In genomic region chr9:124217839-124218437, GRCh38 we compare ENCODE assay signal across 12 cellular contexts. TPM values are rescaled to one million over a fixed set of nuclear protein-coding genes. Genes with fewer than 3 reads are reported as not detected.
DNase-seq lines count a peak whose midpoint lies in the region; ATAC-seq, FAIRE-seq and TF ChIP-seq lines count a peak whose summit lies in the region.
"Had no signal": no experiment of that assay in that cellular context is flagged by ENCODE, and none has a peak within 500 bp of the region (broad histone marks: within the 10 kb centered on the region; RNA-seq: fewer than 3 reads in every experiment).

No MANE protein-coding gene starts in this region.

- no peak overlapping the region for H2AFZ ChIP-seq in PC-9
- H2AFZ ChIP-seq: parathyroid adenoma had no signal

- H3K36me3 ChIP-seq in PC-9 (ENCODE audit: low read depth) = no peaks in the 10 kb centered on the region
- H3K36me3 ChIP-seq in kidney (ENCODE audit: control insufficient read depth in 1 of 2, insufficient read depth in 2 of 2, low read length in 2 of 2) = no peaks in the 10 kb centered on the region
- no peaks in the 10 kb centered on the region for H3K36me3 ChIP-seq in A673 (ENCODE audit: insufficient read depth, low read length, poor library complexity, severe bottlenecking)

- peaks cover 4% of the 10 kb centered on the region; the same call in 1 of the 2 replicates for H3F3A ChIP-seq in PC-9 (ENCODE audit: insufficient read depth, low read depth)

- H3K4me3 ChIP-seq in PC-9 = no peak overlapping the region
- H3K4me3 ChIP-seq in kidney (ENCODE audit: low read length in 2 of 2) = no peak overlapping the region
- no peak overlapping the region for H3K4me3 ChIP-seq in A673 (ENCODE audit: low read depth, low read length, poor library complexity, severe bottlenecking)

- H3K4me1 ChIP-seq in PC-9 (replicated peaks; ENCODE audit: insufficient read depth) (peaks cover 38% of the 10 kb centered on the region), kidney (ENCODE audit: control insufficient read depth in 1 of 2, insufficient read depth in 1 of 2, low read depth in 1 of 2, low read length in 2 of 2) (peaks cover 3 to 34% of the 10 kb centered on the region in 2 donors), A673 (ENCODE audit: insufficient read depth, low read length, poor library complexity, severe bottlenecking) (no peaks in the 10 kb centered on the region)
- H3K4me1 ChIP-seq: parathyroid adenoma had no signal

- H3K9me2 ChIP-seq in PC-9 (ENCODE audit: insufficient read depth) = no peaks in the 10 kb centered on the region

- H3K27ac ChIP-seq in PC-9 (peak overlapping the region; percentile 28; the same call in 1 of the 2 replicates), kidney (ENCODE audit: low read depth in 2 of 2, low read length in 2 of 2) (no peak overlapping the region), A673 (ENCODE audit: low read depth, low read length, poor library complexity, severe bottlenecking) (no peak overlapping the region)
- H3K27ac ChIP-seq: C4-2B, parathyroid adenoma had no signal

- H3K4me2 ChIP-seq in PC-9 = no peak overlapping the region

- no peak overlapping the region for H3K9ac ChIP-seq in kidney (ENCODE audit: low read length in 2 of 2)
- H3K9ac ChIP-seq: parathyroid adenoma had no signal

- H3K79me2 ChIP-seq in PC-9 (ENCODE audit: low read depth) = no peaks in the 10 kb centered on the region
- H3K79me2 ChIP-seq: parathyroid adenoma had no signal

- no peak for TF ChIP-seq CTCF in PC-9 (conservative IDR thresholded peaks at IDR 0.05)
- TF ChIP-seq CTCF in kidney (IDR thresholded peaks at IDR 0.05; ENCODE audit: borderline replicate concordance, extremely low read depth, insufficient read depth) = no peak
- TF ChIP-seq CTCF in A673 (conservative IDR thresholded peaks at IDR 0.05; ENCODE audit: low read depth, low read length) = no peak

- peak; percentile 80 for FAIRE-seq in GM19239 (lab: Jason Lieb, UNC)
- FAIRE-seq in kidney (lab: Jason Lieb, UNC) = no peak

- BruUV-seq in PC-9 (replicated peaks; lab: Mats Ljungman, UMichigan) = no TSS peak
- BruUV-seq in A673 (replicated peaks; lab: Mats Ljungman, UMichigan) = no TSS peak

- peak; percentile 1 for DNase-seq in AG20443 (ENCODE audit: low spot score)
- no peak for DNase-seq in GM19239 (ENCODE audit: insufficient read length, low spot score)
- DNase-seq in PC-9 = no peak
- peak; percentile 35 for DNase-seq in kidney
- no peak for DNase-seq in A673 (ENCODE audit: low spot score)
- no peak for DNase-seq in NCI-H1105 treated with DMSO at 0.1 percent for 48 hours (lab: John Stamatoyannopoulos, UW)
- DNase-seq: activated gamma-delta T cell; effector memory CD4-positive, alpha-beta T cell had no signal

- H3K27me3 ChIP-seq in PC-9 (ENCODE audit: insufficient read depth, low read depth) (no peaks in the 10 kb centered on the region), A673 (replicated peaks; ENCODE audit: insufficient read depth, low read depth, low read length, poor library complexity) (no peaks in the 10 kb centered on the region)

- POLR2A ChIA-PET in PC-9 (lab: Charles Lee; ENCODE audit: unreplicated experiment) = interaction anchor here (0.6 kb wide), 1 partner anchor 245 kb away, joined by 7 read pairs; no protein-coding TSS in a partner anchor
- POLR2A ChIA-PET in A673 (lab: Charles Lee; ENCODE audit: low non-redundant PET) = no interaction called here

- CTCF ChIA-PET in PC-9 (lab: Charles Lee) (no interaction called here), A673 (lab: Charles Lee) (no interaction called here)

- intact Hi-C loops in PC-9 (cut with micrococcal nuclease; ENCODE audit: unreplicated experiment) (no loop called here), kidney (cut with DNase I) (no loop called here), A673 (cut with micrococcal nuclease; ENCODE audit: unreplicated experiment) (no loop called here)

- H4K20me1 ChIP-seq in PC-9 (ENCODE audit: insufficient read depth) = no peaks in the 10 kb centered on the region

- ATAC-seq in HG03565 (IDR thresholded peaks at IDR 0.05; ENCODE audit: unreplicated experiment) (no peak), HG03108 (IDR thresholded peaks at IDR 0.05; ENCODE audit: unreplicated experiment) (no peak)

- no peaks in the 10 kb centered on the region for H3K9me3 ChIP-seq in PC-9 (ENCODE audit: insufficient read depth, low read depth)
- H3K9me3 ChIP-seq in kidney (ENCODE audit: control insufficient read depth in 1 of 2, low read length in 2 of 2) = no peaks in the 10 kb centered on the region
- no peaks in the 10 kb centered on the region for H3K9me3 ChIP-seq in A673 (ENCODE audit: low read depth, low read length, poor library complexity, severe bottlenecking)

RNA-seq across cellular contexts. Expression of gene NEK6, which starts 39.8 kb away (rescaled TPM):
- total RNA-seq in PC-9 (2021) (48.1 and 57.9 TPM in 2 replicates), kidney (82.1 TPM), A673 (2021) (23.3 and 35.9 TPM in 2 replicates)
- polyA plus RNA-seq in kidney (ENCODE audit: insufficient read depth, low read depth, low replicate concordance) = 14.9 TPM

Comparison
In these comparisons a context has a peak if more than half of its experiments do, and no peak if none do; other contexts are left out.
1. DNase-seq: peak in AG20443 (single experiment) and kidney (single experiment); none in GM19239 (single experiment), PC-9 (0 of 2), A673 (single experiment) and NCI-H1105 treated with DMSO at 0.1 percent for 48 hours (single experiment).